1 cellular context compared by ENCODE assay signal in the genomic region with DNA sequence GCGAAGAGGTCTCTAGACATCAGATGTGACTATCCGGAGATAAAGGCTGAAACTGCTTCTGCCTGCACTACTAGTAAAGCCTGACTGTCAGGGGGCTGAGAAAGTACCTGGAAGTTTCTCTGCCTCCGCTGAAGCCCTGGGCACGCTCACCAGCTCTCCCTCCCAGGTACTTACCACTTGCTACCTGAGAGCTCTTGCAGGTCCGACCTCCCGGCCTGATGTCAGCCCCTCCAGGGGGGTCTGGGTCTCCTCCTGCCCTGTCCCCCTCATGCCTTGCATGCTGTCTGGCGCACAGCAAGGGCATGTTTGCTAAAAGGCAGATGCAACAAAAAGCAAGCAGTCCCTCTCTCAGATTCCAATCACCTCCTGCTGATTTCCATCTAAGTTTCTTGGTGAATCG.
TF ChIP-seq lines count a peak whose summit lies in the region.

No MANE protein-coding gene starts in this region.

TF ChIP-seq in endothelial cell of umbilical vein, 7 proteins besides CTCF, POLR2A, EP300 and RAD21 (continued from another document):
- no peak for TF ChIP-seq GATA2 (IDR thresholded peaks at IDR 0.05; ENCODE audit: insufficient read depth, insufficient read length, low read depth, low read length)
